16 cellular contexts compared by ENCODE assay signal in genomic region chr11:120578591-120579154, GRCh38.
A peak's percentile ranks its signal among the peaks of the same experiment; 100 is the strongest.
DNase-seq lines count a peak whose midpoint lies in the region; ATAC-seq, FAIRE-seq and TF ChIP-seq lines count a peak whose summit lies in the region.
"Had no signal": no experiment of that assay in that cellular context is flagged by ENCODE, and none has a peak within 500 bp of the region (broad histone marks: within the 10 kb centered on the region; RNA-seq: fewer than 3 reads in every experiment).

No MANE protein-coding gene starts in this region.

- H4K8ac ChIP-seq in neuronal stem cell (ENCODE audit: low read depth, low read length) = no peak overlapping the region

- H3K4ac ChIP-seq in neuronal stem cell (ENCODE audit: low read length) = no peak overlapping the region

- H2BK12ac ChIP-seq in neuronal stem cell (ENCODE audit: low read length) = no peak overlapping the region

- H3K14ac ChIP-seq in neuronal stem cell (ENCODE audit: low read length) = no peak overlapping the region

- no peak overlapping the region for H4K91ac ChIP-seq in neuronal stem cell (ENCODE audit: low read depth, low read length, poor library complexity)

- no peaks in the 10 kb centered on the region for H3K4me1 ChIP-seq in kidney (ENCODE audit: control insufficient read depth in 1 of 2, insufficient read depth in 1 of 2, low read depth in 1 of 2, low read length in 2 of 2)
- peaks cover 0 to 7% of the 10 kb centered on the region in 2 donors for H3K4me1 ChIP-seq in neuronal stem cell (ENCODE audit: control insufficient read depth in 2 of 2, insufficient read depth in 1 of 2, low read depth in 1 of 2, low read length in 2 of 2)
- H3K4me1 ChIP-seq in esophagus squamous epithelium = no peaks in the 10 kb centered on the region

- H3K27me3 ChIP-seq in neuronal stem cell (ENCODE audit: control insufficient read depth in 3 of 3, insufficient read depth in 3 of 3, low read depth in 1 of 3, low read length in 3 of 3) (no peaks in the 10 kb centered on the region), esophagus squamous epithelium (peaks cover 0 to 32% (median 0%) of the 10 kb centered on the region in 4 donors)
- H3K27me3 ChIP-seq: BLaER1 treated with 17β-estradiol and CSF1 and Interleukin-3, amounts not matched to agents 10 nM and 100 nM had no signal

- intact Hi-C loops in cardiac septum (cut with DNase I) = no loop called here
- intact Hi-C loops in Right ventricle myocardium inferior (cut with DNase I) = no loop called here
- intact Hi-C loops in kidney (cut with DNase I) = no loop called here
- intact Hi-C loops in esophagus squamous epithelium (cut with DNase I) = no loop called here

- TF ChIP-seq CTCF in kidney (IDR thresholded peaks at IDR 0.05; ENCODE audit: borderline replicate concordance, extremely low read depth, insufficient read depth) (no peak), esophagus squamous epithelium (IDR thresholded peaks at IDR 0.05) (no peak)

- H3K4me2 ChIP-seq in neuronal stem cell (ENCODE audit: insufficient read depth, low read length, poor library complexity, severe bottlenecking) = no peak overlapping the region
- H3K4me2 ChIP-seq: BLaER1 treated with 17β-estradiol and CSF1 and Interleukin-3, amounts not matched to agents 10 nM and 100 nM had no signal

- H3K79me1 ChIP-seq in neuronal stem cell (ENCODE audit: low read depth, low read length) = no peaks in the 10 kb centered on the region

- peaks cover 0 to 9% of the 10 kb centered on the region in 2 donors for H3K9me3 ChIP-seq in kidney (ENCODE audit: control insufficient read depth in 1 of 2, low read length in 2 of 2)
- H3K9me3 ChIP-seq in neuronal stem cell (replicated peaks in 1 of 2; ENCODE audit: control insufficient read depth in 2 of 2, insufficient read depth in 1 of 2, low read depth in 1 of 2, low read length in 2 of 2) = peaks cover 0 to 2% of the 10 kb centered on the region in 2 donors
- peaks cover 0 to 8% (median 3%) of the 10 kb centered on the region in 3 donors for H3K9me3 ChIP-seq in esophagus squamous epithelium

- H2BK15ac ChIP-seq in neuronal stem cell (ENCODE audit: low read length) = no peak overlapping the region

- DNase-seq in cardiac septum (ENCODE audit: low spot score) = peak; percentile 61
- no peak for DNase-seq in Right ventricle myocardium inferior (ENCODE audit: missing footprints)
- peak; percentile 59 for DNase-seq in kidney
- no peak for DNase-seq in neuronal stem cell (ENCODE audit: low spot score)
- no peak for DNase-seq in RPMI8226
- DNase-seq in esophagus squamous epithelium (lab: John Stamatoyannopoulos, UW) = no peak
- no peak for DNase-seq in SW480 (ENCODE audit: low spot score)
- DNase-seq: ACHN; CD4-positive, CD25-positive, alpha-beta regulatory T cell; DMS53; GF-D8 had no signal

- TF ChIP-seq POLR2A in esophagus squamous epithelium (IDR thresholded peaks at IDR 0.05) = no peak

- no peak for FAIRE-seq in kidney (lab: Jason Lieb, UNC)
- FAIRE-seq: H54 had no signal

- H3K4me3 ChIP-seq in kidney (ENCODE audit: low read length in 2 of 2) = no peak overlapping the region
- no peak overlapping the region for H3K4me3 ChIP-seq in neuronal stem cell (ENCODE audit: low read length in 2 of 2)
- no peak overlapping the region for H3K4me3 ChIP-seq in esophagus squamous epithelium
- H3K4me3 ChIP-seq: BLaER1 treated with 17β-estradiol and CSF1 and Interleukin-3, amounts not matched to agents 10 nM and 100 nM had no signal

- no peak overlapping the region for H3K23ac ChIP-seq in neuronal stem cell (ENCODE audit: low read depth, low read length, poor library complexity)

- no peak overlapping the region for H3K9ac ChIP-seq in kidney (ENCODE audit: low read length in 2 of 2)
- H3K9ac ChIP-seq in neuronal stem cell (ENCODE audit: low read depth, low read length, poor library complexity) = no peak overlapping the region
- H3K9ac ChIP-seq: BLaER1 treated with 17β-estradiol and CSF1 and Interleukin-3, amounts not matched to agents 10 nM and 100 nM had no signal

- WGBS in neuronal stem cell (ENCODE audit: extremely low coverage in 2 of 2, insufficient read length in 2 of 2, insufficient replicate concordance in 1 of 2), 2 donors = no CpG with 5 or more reads among the region's 15 CpGs
- WGBS in esophagus squamous epithelium, 2 donors = 63 to 68% methylated on average over 6 to 10 of the region's 15 CpGs

- no peak overlapping the region for H2BK5ac ChIP-seq in neuronal stem cell (ENCODE audit: low read length)

- H2BK120ac ChIP-seq in neuronal stem cell (ENCODE audit: low read depth, low read length) = no peak overlapping the region

- no peak for ATAC-seq in Right ventricle myocardium inferior
- ATAC-seq in HG02798 (IDR thresholded peaks at IDR 0.05; ENCODE audit: poor library complexity, unreplicated experiment) = no peak
- ATAC-seq: HCT116 had no signal

- H2AFZ ChIP-seq in neuronal stem cell (ENCODE audit: low read length) = no peak overlapping the region

- H2AK5ac ChIP-seq in neuronal stem cell (ENCODE audit: low read depth, low read length) = no peak overlapping the region

- H3K36me3 ChIP-seq in kidney (ENCODE audit: control insufficient read depth in 1 of 2, insufficient read depth in 2 of 2, low read length in 2 of 2) (no peaks in the 10 kb centered on the region), neuronal stem cell (replicated peaks in 1 of 2; ENCODE audit: control insufficient read depth in 2 of 2, insufficient read depth in 2 of 2, low read length in 2 of 2) (no peaks in the 10 kb centered on the region), esophagus squamous epithelium (no peaks in the 10 kb centered on the region)
- H3K36me3 ChIP-seq: BLaER1 treated with 17β-estradiol and CSF1 and Interleukin-3, amounts not matched to agents 10 nM and 100 nM had no signal

- no peak overlapping the region for H3K27ac ChIP-seq in kidney (ENCODE audit: low read depth in 2 of 2, low read length in 2 of 2)
- no peak overlapping the region for H3K27ac ChIP-seq in neuronal stem cell (replicated peaks; ENCODE audit: low read length)
- no peak overlapping the region for H3K27ac ChIP-seq in esophagus squamous epithelium
- H3K27ac ChIP-seq: BLaER1 treated with 17β-estradiol and CSF1 and Interleukin-3, amounts not matched to agents 10 nM and 100 nM; HL-60 had no signal

- peak overlapping the region; percentile 32 for H3K18ac ChIP-seq in neuronal stem cell (ENCODE audit: low read length)

Comparison
In these comparisons a context has a peak if more than half of its experiments do, and no peak if none do; other contexts are left out.
1. DNase-seq: peak in cardiac septum (single experiment) and kidney (single experiment); none in Right ventricle myocardium inferior (single experiment), neuronal stem cell (single experiment), RPMI8226 (single experiment), esophagus squamous epithelium (single experiment) and SW480 (single experiment).